In the genomic region with DNA sequence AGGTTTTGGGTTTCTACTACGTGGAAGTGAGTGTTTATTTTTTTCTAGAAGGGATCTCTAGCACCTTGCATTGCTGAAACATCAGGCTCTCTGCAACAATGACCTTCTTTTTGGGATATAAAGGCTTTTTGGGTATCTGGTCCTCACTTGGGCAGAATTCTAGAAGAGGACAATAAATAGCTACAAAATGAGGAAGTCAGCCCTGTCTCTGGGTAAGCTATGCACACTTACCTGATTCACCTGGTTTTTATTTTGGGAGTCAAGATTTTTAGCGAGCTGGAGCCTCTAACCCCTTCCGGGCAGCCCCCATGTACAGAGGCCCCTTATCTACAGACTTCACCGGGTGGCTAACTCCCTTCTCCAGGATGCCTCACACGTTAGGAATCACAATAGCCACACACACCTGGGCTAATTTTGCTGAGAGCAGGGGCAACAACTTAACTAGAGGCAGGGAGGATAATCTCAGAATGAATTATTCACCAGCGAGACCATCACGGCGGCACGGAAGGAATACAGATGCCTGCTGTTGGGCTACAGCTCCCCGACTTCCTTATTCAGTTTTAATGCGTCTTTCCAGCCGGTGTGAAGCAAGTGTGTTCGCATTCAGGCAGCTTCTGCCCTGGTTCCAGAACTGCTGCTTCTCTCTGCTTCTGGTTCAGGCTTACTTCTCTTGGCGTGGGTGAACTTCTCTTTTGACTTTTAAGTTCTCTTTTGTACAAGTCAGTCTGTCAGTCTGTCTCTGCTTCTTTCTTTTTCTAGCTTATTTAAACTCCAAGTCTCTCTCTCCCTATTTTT, we compare ENCODE assay signal across 1 cellular context.
TF ChIP-seq lines count a peak whose summit lies in the region.

No MANE protein-coding gene starts in this region.

TF ChIP-seq in H1, 55 proteins besides CTCF, POLR2A, EP300 and RAD21 (continued from another document):
- TF ChIP-seq, protein P1, sequence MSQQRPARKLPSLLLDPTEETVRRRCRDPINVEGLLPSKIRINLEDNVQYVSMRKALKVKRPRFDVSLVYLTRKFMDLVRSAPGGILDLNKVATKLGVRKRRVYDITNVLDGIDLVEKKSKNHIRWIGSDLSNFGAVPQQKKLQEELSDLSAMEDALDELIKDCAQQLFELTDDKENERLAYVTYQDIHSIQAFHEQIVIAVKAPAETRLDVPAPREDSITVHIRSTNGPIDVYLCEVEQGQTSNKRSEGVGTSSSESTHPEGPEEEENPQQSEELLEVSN (IDR thresholded peaks at IDR 0.05) = no peak
- no peak for TF ChIP-seq YY1 (IDR thresholded peaks at IDR 0.05; ENCODE audit: low read depth, low read length)
- TF ChIP-seq ZNF274 (IDR thresholded peaks at IDR 0.05; ENCODE audit: borderline replicate concordance, extremely low read depth, low read length) = no peak
- no peak for TF ChIP-seq CBX5 (IDR thresholded peaks at IDR 0.05; ENCODE audit: low read depth, low read length)
- no peak for TF ChIP-seq POLR2AphosphoS5 (IDR thresholded peaks at IDR 0.05; ENCODE audit: low read depth, low read length)
- TF ChIP-seq TBP (IDR thresholded peaks at IDR 0.05; ENCODE audit: low read depth, low read length) = no peak
- no peak for TF ChIP-seq TAF7 (optimal IDR thresholded peaks at IDR 0.05; ENCODE audit: borderline replicate concordance, low read depth, low read length)
- TF ChIP-seq PHF8 (conservative IDR thresholded peaks at IDR 0.05; ENCODE audit: low read depth, low read length) = no peak
- TF ChIP-seq NRF1 (IDR thresholded peaks at IDR 0.05; ENCODE audit: low read depth, low read length) = no peak
- no peak for TF ChIP-seq BCL11A (IDR thresholded peaks at IDR 0.05; ENCODE audit: low read depth in 2 of 2, low read length in 2 of 2)
- no peak for TF ChIP-seq GTF2F1 (IDR thresholded peaks at IDR 0.05; ENCODE audit: borderline replicate concordance, low read depth, low read length)
- TF ChIP-seq JUN (IDR thresholded peaks at IDR 0.05; ENCODE audit: low read depth, low read length) = no peak
